17 cellular contexts compared by ENCODE assay signal in the genomic region with DNA sequence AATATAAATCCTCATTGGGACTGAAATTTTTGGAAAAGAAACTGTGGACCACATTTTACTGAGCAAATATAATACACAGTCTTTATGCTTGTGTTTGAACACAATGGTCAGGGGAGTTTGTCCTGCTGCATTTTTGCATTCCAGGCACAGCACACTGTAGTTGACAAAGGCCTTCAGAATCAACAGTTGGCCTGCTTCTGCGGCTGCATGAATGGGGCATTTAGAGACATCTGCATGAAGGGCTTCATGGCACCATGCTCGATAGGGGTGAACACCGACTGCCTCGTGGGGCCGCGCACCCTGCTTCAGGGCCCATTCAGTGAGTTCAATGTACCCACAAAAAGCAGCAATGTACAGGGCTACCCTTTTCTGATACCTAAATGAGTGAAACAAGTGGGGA.
"Had no signal": no experiment of that assay in that cellular context is flagged by ENCODE, and none has a peak within 500 bp of the region (broad histone marks: within the 10 kb centered on the region; RNA-seq: fewer than 3 reads in every experiment).

No MANE protein-coding gene starts in this region.

- H3K4me3 Mint-ChIP-seq: activated CD4-positive, alpha-beta memory T cell treated with anti-CD3 and anti-CD28 coated beads for 36 hours; activated CD4-positive, alpha-beta T cell treated with anti-CD3 and anti-CD28 coated beads for 36 hours; activated naive CD8-positive, alpha-beta T cell; nephron; stimulated activated naive B cell treated with anti-CD40 and anti-IgM and Interleukin-4, amounts not matched to agents 10 μg/mL and 1 μg/mL and 100 μg/mL, for 72 hours; T-helper 17 cell had no signal

- H3K4me1 Mint-ChIP-seq: activated CD4-positive, alpha-beta T cell treated with anti-CD3 and anti-CD28 coated beads for 36 hours; nephron; stimulated activated naive B cell treated with anti-CD40 and anti-IgM and Interleukin-4, amounts not matched to agents 10 μg/mL and 1 μg/mL and 100 μg/mL, for 72 hours; T-helper 17 cell had no signal

- H3K27ac Mint-ChIP-seq: activated CD4-positive, alpha-beta memory T cell treated with anti-CD3 and anti-CD28 coated beads for 36 hours; activated CD4-positive, alpha-beta T cell treated with anti-CD3 and anti-CD28 coated beads for 36 hours; activated naive CD8-positive, alpha-beta T cell; nephron; stimulated activated naive B cell treated with anti-CD40 and anti-IgM and Interleukin-4, amounts not matched to agents 10 μg/mL and 1 μg/mL and 100 μg/mL, for 72 hours; T-helper 17 cell had no signal

- DNase-seq: activated CD4-positive, alpha-beta memory T cell treated with anti-CD3 and anti-CD28 coated beads for 36 hours; activated CD4-positive, alpha-beta T cell treated with anti-CD3 and anti-CD28 coated beads for 36 hours; activated effector memory CD4-positive, alpha-beta T cell treated with anti-CD3 and anti-CD28 coated beads, Interleukin-2, amount 50 U/mL, for 16 hours; activated T-cell treated with anti-CD3 and anti-CD28 coated beads, Interleukin-2, amount 50 U/mL, for 48 hours; amniotic stem cell; dermis blood vessel endothelial cell; gastrocnemius medialis; mesendoderm; SHP77 treated with DMSO at 0.1 percent for 48 hours; stimulated activated CD4-positive, alpha-beta T cell treated with anti-CD3 and anti-CD28 coated beads, Interleukin-4, amount 100 ng/mL, for 1 hour; stimulated activated naive B cell treated with anti-CD40 and anti-IgM and Interleukin-4, amounts not matched to agents 10 μg/mL and 1 μg/mL and 100 μg/mL, for 72 hours; T-helper 17 cell; trophoblast cell; WERI-Rb-1 had no signal

- H3K9me3 Mint-ChIP-seq: activated CD4-positive, alpha-beta memory T cell treated with anti-CD3 and anti-CD28 coated beads for 36 hours; nephron; stimulated activated naive B cell treated with anti-CD40 and anti-IgM and Interleukin-4, amounts not matched to agents 10 μg/mL and 1 μg/mL and 100 μg/mL, for 72 hours had no signal

- H3K36me3 Mint-ChIP-seq: activated CD4-positive, alpha-beta memory T cell treated with anti-CD3 and anti-CD28 coated beads for 36 hours; activated naive CD8-positive, alpha-beta T cell; stimulated activated naive B cell treated with anti-CD40 and anti-IgM and Interleukin-4, amounts not matched to agents 10 μg/mL and 1 μg/mL and 100 μg/mL, for 72 hours had no signal

- H3K27ac ChIP-seq: breast epithelium, gastrocnemius medialis, WERI-Rb-1 had no signal
